In the genomic region with DNA sequence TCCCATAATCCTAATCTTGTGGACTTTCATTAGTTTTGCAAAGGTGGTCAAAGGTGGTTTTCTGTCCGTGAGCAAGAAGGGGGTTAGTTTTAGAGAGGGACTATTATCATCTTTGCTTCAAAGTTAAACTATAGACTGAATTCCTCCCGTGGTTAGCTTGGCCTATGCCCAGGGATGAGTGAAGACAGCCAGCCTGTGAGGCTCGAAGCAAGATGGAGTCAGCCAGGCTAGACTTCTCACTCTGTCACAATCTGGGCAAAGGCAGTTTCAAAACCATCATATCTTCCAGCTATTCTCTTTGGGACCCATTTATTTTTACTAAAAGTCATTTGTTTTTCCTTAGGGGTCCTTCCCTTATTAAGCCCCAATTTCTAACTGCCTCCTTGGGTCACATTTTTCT, we compare ENCODE assay signal across 17 cellular contexts. TPM values are rescaled to one million over a fixed set of nuclear protein-coding genes. Genes with fewer than 3 reads are reported as not detected.
"Had no signal": no experiment of that assay in that cellular context is flagged by ENCODE, and none has a peak within 500 bp of the region (broad histone marks: within the 10 kb centered on the region; RNA-seq: fewer than 3 reads in every experiment).

No MANE protein-coding gene starts in this region.

- H3K27ac Mint-ChIP-seq: activated naive CD4-positive, alpha-beta T cell treated with anti-CD3 and anti-CD28 coated beads for 36 hours; activated naive CD8-positive, alpha-beta T cell treated with anti-CD3 and anti-CD28 coated beads, Interleukin-2, amount 50 U/mL, for 24 hours; activated T-helper 17 cell treated with anti-CD3 and anti-CD28 coated beads, Interleukin-2, amount 50 U/mL, for 72 hours; stimulated activated naive CD8-positive, alpha-beta T cell treated with anti-CD3 and anti-CD28 coated beads, Interleukin-15, amount 100 ng/mL, for 72 hours had no signal

- H3K4me3 ChIP-seq: mucosa of descending colon had no signal

- H3K4me3 Mint-ChIP-seq: activated naive CD4-positive, alpha-beta T cell treated with anti-CD3 and anti-CD28 coated beads for 36 hours; activated naive CD8-positive, alpha-beta T cell treated with anti-CD3 and anti-CD28 coated beads, Interleukin-2, amount 50 U/mL, for 24 hours; activated T-helper 17 cell treated with anti-CD3 and anti-CD28 coated beads, Interleukin-2, amount 50 U/mL, for 72 hours; naive thymus-derived CD4-positive, alpha-beta T cell; stimulated activated naive CD8-positive, alpha-beta T cell treated with anti-CD3 and anti-CD28 coated beads, Interleukin-15, amount 100 ng/mL, for 72 hours had no signal

- H3K27me3 Mint-ChIP-seq: activated naive CD8-positive, alpha-beta T cell treated with anti-CD3 and anti-CD28 coated beads, Interleukin-2, amount 50 U/mL, for 24 hours; activated T-helper 17 cell treated with anti-CD3 and anti-CD28 coated beads, Interleukin-2, amount 50 U/mL, for 72 hours; naive thymus-derived CD4-positive, alpha-beta T cell; stimulated activated naive CD8-positive, alpha-beta T cell treated with anti-CD3 and anti-CD28 coated beads, Interleukin-15, amount 100 ng/mL, for 72 hours had no signal

- H3K4me1 Mint-ChIP-seq: activated T-helper 17 cell treated with anti-CD3 and anti-CD28 coated beads, Interleukin-2, amount 50 U/mL, for 72 hours had no signal

- ATAC-seq: activated CD4-positive, CD25-positive, alpha-beta regulatory T cell treated with anti-CD3 and anti-CD28 coated beads, Interleukin-2, amount 50 U/mL, for 24 hours; activated naive CD8-positive, alpha-beta T cell treated with anti-CD3 and anti-CD28 coated beads, Interleukin-2, amount 50 U/mL, for 24 hours; activated T-helper 17 cell treated with anti-CD3 and anti-CD28 coated beads, Interleukin-2, amount 50 U/mL, for 72 hours; left lobe of liver; mucosa of descending colon; naive thymus-derived CD4-positive, alpha-beta T cell; stimulated activated naive CD8-positive, alpha-beta T cell treated with anti-CD3 and anti-CD28 coated beads, Interleukin-15, amount 100 ng/mL, for 72 hours had no signal

- DNase-seq: activated naive CD4-positive, alpha-beta T cell treated with anti-CD3 and anti-CD28 coated beads for 36 hours; activated naive CD8-positive, alpha-beta T cell treated with anti-CD3 and anti-CD28 coated beads, Interleukin-2, amount 50 U/mL, for 24 hours; activated T-cell treated with anti-CD3 and anti-CD28 coated beads for 4 hours; islet precursor cell; mucosa of descending colon; naive thymus-derived CD4-positive, alpha-beta T cell; nucleus accumbens; stimulated activated CD4-positive, alpha-beta T cell treated with anti-CD3 and anti-CD28 coated beads, Interleukin-1b, Interleukin-23, amount 100 ng/mL, for 48 hours; stimulated activated naive CD8-positive, alpha-beta T cell treated with anti-CD3 and anti-CD28 coated beads, Interleukin-15, amount 100 ng/mL, for 72 hours had no signal

- H3K9me3 ChIP-seq: mucosa of descending colon had no signal

- H3K9me3 Mint-ChIP-seq: activated naive CD4-positive, alpha-beta T cell treated with anti-CD3 and anti-CD28 coated beads for 36 hours; activated naive CD8-positive, alpha-beta T cell treated with anti-CD3 and anti-CD28 coated beads, Interleukin-2, amount 50 U/mL, for 24 hours; activated T-helper 17 cell treated with anti-CD3 and anti-CD28 coated beads, Interleukin-2, amount 50 U/mL, for 72 hours; naive thymus-derived CD4-positive, alpha-beta T cell; stimulated activated naive CD8-positive, alpha-beta T cell treated with anti-CD3 and anti-CD28 coated beads, Interleukin-15, amount 100 ng/mL, for 72 hours had no signal

RNA-seq across cellular contexts. Expression of a gene that starts 54.3 kb away (rescaled TPM):
- total RNA-seq: aorta, dermis microvascular lymphatic vessel endothelial cell, left lobe of liver, lung microvascular endothelial cell, mucosa of descending colon, temporal lobe, ureter had no signal
- polyA plus RNA-seq: aorta had no signal
